18 cellular contexts compared by ENCODE assay signal in genomic region chr3:116877968-116878367, GRCh38.
A peak's percentile ranks its signal among the peaks of the same experiment; 100 is the strongest.
DNase-seq lines count a peak whose midpoint lies in the region; ATAC-seq, FAIRE-seq and TF ChIP-seq lines count a peak whose summit lies in the region.
"Had no signal": no experiment of that assay in that cellular context is flagged by ENCODE, and none has a peak within 500 bp of the region (broad histone marks: within the 10 kb centered on the region; RNA-seq: fewer than 3 reads in every experiment).

No MANE protein-coding gene starts in this region.

- no TSS peak for BruUV-seq in HepG2 (replicated peaks; lab: Mats Ljungman, UMichigan)

- H3K4me1 ChIP-seq in HepG2 (ENCODE audit: insufficient read depth, low read length) = no peaks in the 10 kb centered on the region
- H3K4me1 ChIP-seq: left lung, right atrium auricular region, transverse colon had no signal

- no peak overlapping the region for H3K4me2 ChIP-seq in HepG2 (ENCODE audit: low read depth, low read length)

- ATAC-seq in GM18870 (IDR thresholded peaks at IDR 0.05; ENCODE audit: unreplicated experiment) (peak; percentile 96), GM21515 (IDR thresholded peaks at IDR 0.05; ENCODE audit: unreplicated experiment) (peak; percentile 80), HG03064 (IDR thresholded peaks at IDR 0.05; ENCODE audit: low read depth, unreplicated experiment) (peak; percentile 97), HepG2 (no peak)
- ATAC-seq: left lung; stimulated activated naive CD8-positive, alpha-beta T cell treated with anti-CD3 and anti-CD28 coated beads, Interleukin-15, Interleukin-2, amounts not matched to agents 100 U/mL and 50 U/mL, for 24 hours had no signal

- intact Hi-C loops in posterior vena cava (cut with DNase I) = no loop called here
- intact Hi-C loops in HepG2 (cut with micrococcal nuclease; ENCODE audit: unreplicated experiment) = no loop called here

- H3K79me2 ChIP-seq in HepG2 (ENCODE audit: insufficient read depth, low read length) = no peaks in the 10 kb centered on the region

- H3K36me3 ChIP-seq in HepG2 (replicated peaks in 1 of 2; ENCODE audit: control insufficient read depth in 1 of 2, insufficient read depth in 2 of 2, low read length in 2 of 2) = no peaks in the 10 kb centered on the region
- H3K36me3 ChIP-seq: left lung, right atrium auricular region, transverse colon had no signal

- TF ChIP-seq CTCF in HepG2 (CRISPR knock-in tag; IDR thresholded peaks at IDR 0.05) = no peak

- H2AFZ ChIP-seq in HepG2 (ENCODE audit: low read length) = no peak overlapping the region

- CTCF ChIA-PET in HepG2 (lab: Yijun Ruan, JAX; ENCODE audit: low intra/inter-chr PET ratio, low total read pairs) = no interaction called here

- no peak for FAIRE-seq in HepG2 (lab: Jason Lieb, UNC)

- peak; percentile 50 for DNase-seq in posterior vena cava (ENCODE audit: low spot score)
- no peak for DNase-seq in epidermal melanocyte (ENCODE audit: insufficient read length, low spot score)
- no peak for DNase-seq in dermis blood vessel endothelial cell
- DNase-seq in HepG2 (ENCODE audit: low spot score) = no peak
- DNase-seq: activated CD4-positive, alpha-beta memory T cell treated with anti-CD3 and anti-CD28 coated beads, Interleukin-2, amount 10 ng/mL, durations not matched to agents 7 days and 5 days; activated naive CD8-positive, alpha-beta T cell treated with anti-CD3 and anti-CD28 coated beads, Interleukin-2, amount 10 ng/mL, durations not matched to agents 7 days and 5 days; foreskin melanocyte; left lung; NCI-H187 treated with DMSO at 0.1 percent for 48 hours; NCI-H446 treated with DMSO at 0.1 percent for 48 hours; SHP77 treated with DMSO at 0.1 percent for 48 hours; stimulated activated naive CD8-positive, alpha-beta T cell treated with anti-CD3 and anti-CD28 coated beads, Interleukin-15, Interleukin-2, amounts not matched to agents 100 U/mL and 50 U/mL, for 24 hours; transverse colon had no signal

- TF ChIP-seq RAD21 in HepG2 (CRISPR knock-in tag; IDR thresholded peaks at IDR 0.05) = no peak

- TF ChIP-seq EP300 in HepG2 (IDR thresholded peaks at IDR 0.05; ENCODE audit: low read depth in 2 of 2, low read length in 2 of 2) (no peak), HepG2 (CRISPR knock-in tag; IDR thresholded peaks at IDR 0.05; ENCODE audit: borderline replicate concordance) (no peak)

- H3K9ac ChIP-seq in HepG2 (ENCODE audit: insufficient read depth, low read depth, low read length) = no peak overlapping the region

- no peak overlapping the region for H3K4me3 ChIP-seq in HepG2 (replicated peaks in 1 of 3; ENCODE audit: insufficient read depth in 1 of 3, low read depth in 2 of 3, low read length in 3 of 3)
- H3K4me3 ChIP-seq: left lung, right atrium auricular region, transverse colon had no signal

- no peak for TF ChIP-seq POLR2A in HepG2 (IDR thresholded peaks at IDR 0.05; ENCODE audit: insufficient read depth in 1 of 2, low read depth in 2 of 2, low read length in 2 of 2)

- in situ Hi-C loops in HepG2 (cut with HindIII; ENCODE audit: extremely low pct_ligation_motif_present, low pct_unique_long_range_greater_than_20kb) = no loop called here

- 7% methylated on average over 3 of the region's 3 CpGs for WGBS in HepG2 (ENCODE audit: low lambda C conversion rate)

- POLR2A ChIA-PET in HepG2 (lab: Yijun Ruan, JAX) = no interaction called here

- H3K27me3 ChIP-seq in HepG2 (ENCODE audit: control insufficient read depth in 1 of 2, insufficient read depth in 2 of 2, low read length in 2 of 2) = no peaks in the 10 kb centered on the region
- H3K27me3 ChIP-seq: left lung, right atrium auricular region, transverse colon had no signal

- no peaks in the 10 kb centered on the region for H3K9me3 ChIP-seq in HepG2 (ENCODE audit: low read length)
- H3K9me3 ChIP-seq: transverse colon had no signal

- H3K27ac ChIP-seq in HepG2 (ENCODE audit: extremely low read length, insufficient read depth, low read length) = no peak overlapping the region
- H3K27ac ChIP-seq: left lung, right atrium auricular region, transverse colon, VCaP had no signal

- H4K20me1 ChIP-seq in HepG2 (ENCODE audit: insufficient read depth, low read length) = no peaks in the 10 kb centered on the region

TF ChIP-seq in HepG2, 621 proteins besides CTCF, POLR2A, EP300 and RAD21 (continues in another document):
- TF ChIP-seq, protein P1, sequence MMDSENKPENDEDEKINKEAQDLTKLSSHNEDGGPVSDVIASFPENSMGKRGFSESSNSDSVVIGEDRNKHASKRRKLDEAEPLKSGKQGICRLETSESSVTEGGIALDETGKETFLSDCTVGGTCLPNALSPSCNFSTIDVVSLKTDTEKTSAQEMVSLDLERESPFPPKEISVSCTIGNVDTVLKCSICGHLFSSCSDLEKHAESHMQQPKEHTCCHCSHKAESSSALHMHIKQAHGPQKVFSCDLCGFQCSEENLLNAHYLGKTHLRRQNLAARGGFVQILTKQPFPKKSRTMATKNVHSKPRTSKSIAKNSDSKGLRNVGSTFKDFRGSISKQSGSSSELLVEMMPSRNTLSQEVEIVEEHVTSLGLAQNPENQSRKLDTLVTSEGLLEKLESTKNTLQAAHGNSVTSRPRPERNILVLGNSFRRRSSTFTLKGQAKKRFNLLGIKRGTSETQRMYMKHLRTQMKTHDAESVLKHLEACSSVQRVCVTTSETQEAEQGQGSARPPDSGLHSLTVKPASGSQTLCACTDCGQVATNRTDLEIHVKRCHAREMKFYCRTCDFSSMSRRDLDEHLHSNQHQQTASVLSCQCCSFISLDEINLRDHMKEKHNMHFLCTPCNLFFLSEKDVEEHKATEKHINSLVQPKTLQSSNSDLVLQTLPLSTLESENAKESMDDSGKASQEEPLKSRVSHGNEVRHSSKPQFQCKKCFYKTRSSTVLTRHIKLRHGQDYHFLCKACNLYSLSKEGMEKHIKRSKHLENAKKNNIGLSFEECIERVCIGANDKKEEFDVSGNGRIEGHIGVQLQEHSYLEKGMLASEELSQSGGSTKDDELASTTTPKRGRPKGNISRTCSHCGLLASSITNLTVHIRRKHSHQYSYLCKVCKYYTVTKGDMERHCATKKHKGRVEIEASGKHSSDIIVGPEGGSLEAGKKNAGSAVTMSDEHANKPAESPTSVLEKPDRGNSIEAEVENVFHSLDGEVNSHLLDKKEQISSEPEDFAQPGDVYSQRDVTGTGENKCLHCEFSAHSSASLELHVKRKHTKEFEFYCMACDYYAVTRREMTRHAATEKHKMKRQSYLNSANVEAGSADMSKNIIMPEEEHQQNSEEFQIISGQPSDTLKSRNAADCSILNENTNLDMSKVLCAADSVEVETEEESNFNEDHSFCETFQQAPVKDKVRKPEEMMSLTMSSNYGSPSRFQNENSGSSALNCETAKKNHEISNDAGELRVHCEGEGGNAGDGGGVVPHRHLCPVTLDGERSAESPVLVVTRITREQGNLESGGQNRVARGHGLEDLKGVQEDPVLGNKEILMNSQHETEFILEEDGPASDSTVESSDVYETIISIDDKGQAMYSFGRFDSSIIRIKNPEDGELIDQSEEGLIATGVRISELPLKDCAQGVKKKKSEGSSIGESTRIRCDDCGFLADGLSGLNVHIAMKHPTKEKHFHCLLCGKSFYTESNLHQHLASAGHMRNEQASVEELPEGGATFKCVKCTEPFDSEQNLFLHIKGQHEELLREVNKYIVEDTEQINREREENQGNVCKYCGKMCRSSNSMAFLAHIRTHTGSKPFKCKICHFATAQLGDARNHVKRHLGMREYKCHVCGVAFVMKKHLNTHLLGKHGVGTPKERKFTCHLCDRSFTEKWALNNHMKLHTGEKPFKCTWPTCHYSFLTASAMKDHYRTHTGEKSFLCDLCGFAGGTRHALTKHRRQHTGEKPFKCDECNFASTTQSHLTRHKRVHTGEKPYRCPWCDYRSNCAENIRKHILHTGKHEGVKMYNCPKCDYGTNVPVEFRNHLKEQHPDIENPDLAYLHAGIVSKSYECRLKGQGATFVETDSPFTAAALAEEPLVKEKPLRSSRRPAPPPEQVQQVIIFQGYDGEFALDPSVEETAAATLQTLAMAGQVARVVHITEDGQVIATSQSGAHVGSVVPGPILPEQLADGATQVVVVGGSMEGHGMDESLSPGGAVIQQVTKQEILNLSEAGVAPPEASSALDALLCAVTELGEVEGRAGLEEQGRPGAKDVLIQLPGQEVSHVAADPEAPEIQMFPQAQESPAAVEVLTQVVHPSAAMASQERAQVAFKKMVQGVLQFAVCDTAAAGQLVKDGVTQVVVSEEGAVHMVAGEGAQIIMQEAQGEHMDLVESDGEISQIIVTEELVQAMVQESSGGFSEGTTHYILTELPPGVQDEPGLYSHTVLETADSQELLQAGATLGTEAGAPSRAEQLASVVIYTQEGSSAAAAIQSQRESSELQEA (CRISPR knock-in tag; IDR thresholded peaks at IDR 0.05; ENCODE audit: not compliant biosample characterization) = no peak
- TF ChIP-seq E2F2 (CRISPR knock-in tag; IDR thresholded peaks at IDR 0.05; ENCODE audit: borderline replicate concordance) (no peak), ZNF431 (CRISPR knock-in tag; IDR thresholded peaks at IDR 0.05; ENCODE audit: borderline replicate concordance, low read depth) (no peak), ZNF30 (CRISPR knock-in tag; IDR thresholded peaks at IDR 0.05) (no peak), KDM5B (CRISPR knock-in tag; IDR thresholded peaks at IDR 0.05; ENCODE audit: borderline replicate concordance) (no peak), ZSCAN30 (CRISPR knock-in tag; IDR thresholded peaks at IDR 0.05) (no peak), SATB2 (CRISPR knock-in tag; IDR thresholded peaks at IDR 0.05) (no peak), ZNF644 (CRISPR knock-in tag; IDR thresholded peaks at IDR 0.05; ENCODE audit: low read depth) (no peak), ZNF740 (CRISPR knock-in tag; IDR thresholded peaks at IDR 0.05) (no peak)
- TF ChIP-seq, protein P2, sequence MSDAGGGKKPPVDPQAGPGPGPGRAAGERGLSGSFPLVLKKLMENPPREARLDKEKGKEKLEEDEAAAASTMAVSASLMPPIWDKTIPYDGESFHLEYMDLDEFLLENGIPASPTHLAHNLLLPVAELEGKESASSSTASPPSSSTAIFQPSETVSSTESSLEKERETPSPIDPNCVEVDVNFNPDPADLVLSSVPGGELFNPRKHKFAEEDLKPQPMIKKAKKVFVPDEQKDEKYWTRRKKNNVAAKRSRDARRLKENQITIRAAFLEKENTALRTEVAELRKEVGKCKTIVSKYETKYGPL (CRISPR knock-in tag; IDR thresholded peaks at IDR 0.05) = no peak
